ENCODE assay signal across 8 cellular contexts in genomic region chr11:108199446-108200321, GRCh38. TPM values are rescaled to one million over a fixed set of nuclear protein-coding genes. Genes with fewer than 3 reads are reported as not detected.
A peak's percentile ranks its signal among the peaks of the same experiment; 100 is the strongest.
DNase-seq lines count a peak whose midpoint lies in the region; ATAC-seq and TF ChIP-seq lines count a peak whose summit lies in the region.

No MANE protein-coding gene starts in this region.

- peak overlapping the region in 10 of 11 experiments; percentile 9 to 72 (median 46); a peak in 14 of 22 replicates for H3K27ac ChIP-seq in BLaER1 treated with 17β-estradiol and CSF1 and Interleukin-3, amounts not matched to agents 10 nM and 100 nM
- H3K27ac ChIP-seq in upper lobe of left lung: peak overlapping the region in 3 of 4 donors; percentile 20 to 67 (median 39)

- DNase-seq in activated T-cell treated with anti-CD3 and anti-CD28 coated beads for 48 hours (ENCODE audit: low read depth) (peak; percentile 52), kidney tubule cell (ENCODE audit: low spot score) (peak; percentile 65), upper lobe of left lung (peak in 1 of 2 donors; percentile 65), HuH-7 (ENCODE audit: low spot score) (no peak), NCI-H1092 treated with DMSO at 0.1 percent for 48 hours (lab: John Stamatoyannopoulos, UW) (no peak)

- peak overlapping the region in 7 of 11 experiments; percentile 14 to 72 (median 65); a peak in 12 of 22 replicates for H3K4me2 ChIP-seq in BLaER1 treated with 17β-estradiol and CSF1 and Interleukin-3, amounts not matched to agents 10 nM and 100 nM

- H3K9ac ChIP-seq in BLaER1 treated with 17β-estradiol and CSF1 and Interleukin-3, amounts not matched to agents 10 nM and 100 nM: peak overlapping the region in 3 of 11 experiments; percentile 9 to 49 (median 36); a peak in 4 of 22 replicates

- peaks cover 53 to 100% (median 92%) of the 10 kb centered on the region in 11 experiments for H3K36me3 ChIP-seq in BLaER1 treated with 17β-estradiol and CSF1 and Interleukin-3, amounts not matched to agents 10 nM and 100 nM
- peaks cover 0 to 27% (median 3%) of the 10 kb centered on the region in 4 donors for H3K36me3 ChIP-seq in upper lobe of left lung

- H3K4me3 ChIP-seq in BLaER1 treated with 17β-estradiol and CSF1 and Interleukin-3, amounts not matched to agents 10 nM and 100 nM: no peak overlapping the region
- H3K4me3 ChIP-seq in upper lobe of left lung: no peak overlapping the region

- peaks cover 0 to 64% (median 22%) of the 10 kb centered on the region in 10 experiments; a peak in 13 of 20 replicates for H3K4me1 ChIP-seq in BLaER1 treated with 17β-estradiol and CSF1 and Interleukin-3, amounts not matched to agents 10 nM and 100 nM
- H3K4me1 ChIP-seq in upper lobe of left lung: peaks cover 9 to 20% (median 16%) of the 10 kb centered on the region in 4 donors

- no peak for TF ChIP-seq POLR2A in upper lobe of left lung (IDR thresholded peaks at IDR 0.05)

- ATAC-seq in GM19463 (IDR thresholded peaks at IDR 0.05; ENCODE audit: unreplicated experiment): peak; percentile 84
- ATAC-seq in HG03520 (IDR thresholded peaks at IDR 0.05; ENCODE audit: unreplicated experiment): peak; percentile 75
- peak in 1 of 2 donors; percentile 52 for ATAC-seq in upper lobe of left lung (ENCODE audit: low FRiP score in 2 of 2)

- TF ChIP-seq EP300 in upper lobe of left lung (IDR thresholded peaks at IDR 0.05): no peak

- no peak for TF ChIP-seq CTCF in upper lobe of left lung (IDR thresholded peaks at IDR 0.05)

- peaks cover 15 to 43% (median 27%) of the 10 kb centered on the region in 11 experiments for H3K9me3 ChIP-seq in BLaER1 treated with 17β-estradiol and CSF1 and Interleukin-3, amounts not matched to agents 10 nM and 100 nM (replicated peaks in 1 of 11)
- no peaks in the 10 kb centered on the region for H3K9me3 ChIP-seq in upper lobe of left lung

- peaks cover 0 to 38% (median 13%) of the 10 kb centered on the region in 11 experiments; a peak in 9 of 22 replicates for H4K20me1 ChIP-seq in BLaER1 treated with 17β-estradiol and CSF1 and Interleukin-3, amounts not matched to agents 10 nM and 100 nM

- H3K27me3 ChIP-seq in BLaER1 treated with 17β-estradiol and CSF1 and Interleukin-3, amounts not matched to agents 10 nM and 100 nM: no peaks in the 10 kb centered on the region
- no peaks in the 10 kb centered on the region for H3K27me3 ChIP-seq in upper lobe of left lung

- 75 to 82% methylated on average over 12 of the region's 12 CpGs for WGBS in upper lobe of left lung, 2 donors

RNA-seq across cellular contexts. Expression of gene NPAT, which starts 22.8 kb away (rescaled TPM):
- 10 to 100 TPM in 4 of 6 donors, 1 to 10 TPM in 2; 9.5 to 21.3 (median 12.8) TPM for total RNA-seq in upper lobe of left lung

RNA-seq across cellular contexts. Expression of gene ATM, which starts 23.2 kb away (rescaled TPM):
- total RNA-seq in upper lobe of left lung: 100 to 1,000 TPM in 2 of 6 donors, 10 to 100 TPM in 4; 37.9 to 248 (median 62.6) TPM

Comparison
In these comparisons a context has a peak if more than half of its experiments do, and no peak if none do; other contexts are left out.
1. DNase-seq: peak in activated T-cell treated with anti-CD3 and anti-CD28 coated beads for 48 hours (single experiment) and kidney tubule cell (single experiment); none in HuH-7 (single experiment) and NCI-H1092 treated with DMSO at 0.1 percent for 48 hours (single experiment).